In genomic region chr3:12098400-12098799, GRCh38 we compare ENCODE assay signal across 19 cellular contexts.
DNase-seq lines count a peak whose midpoint lies in the region; FAIRE-seq and TF ChIP-seq lines count a peak whose summit lies in the region.
"Had no signal": no experiment of that assay in that cellular context is flagged by ENCODE, and none has a peak within 500 bp of the region (broad histone marks: within the 10 kb centered on the region; RNA-seq: fewer than 3 reads in every experiment).

No MANE protein-coding gene starts in this region.

- no peak for DNase-seq in HFFc6
- DNase-seq in chondrocyte (ENCODE audit: low spot score), result no peak
- DNase-seq in glutamatergic neuron, result no peak
- DNase-seq in progenitor cell of endocrine pancreas (ENCODE audit: low spot score, unreplicated experiment), result no peak
- no peak for DNase-seq in NCI-H510A (lab: John Stamatoyannopoulos, UW)
- DNase-seq in dorsolateral prefrontal cortex, result no peak
- no peak for DNase-seq in frontal cortex (ENCODE audit: low spot score in 2 of 2)
- DNase-seq: AML-193; CD4-positive, alpha-beta T cell; DMS53; DND-41; EL; GOT3; H7 had no signal

- no peak overlapping the region for H3K27ac ChIP-seq in dorsolateral prefrontal cortex
- H3K27ac ChIP-seq: 22Rv1, A549, C4-2B had no signal

- no peak for FAIRE-seq in frontal cortex (lab: Jason Lieb, UNC)
- FAIRE-seq: GM12878, HepG2 had no signal

- no peaks in the 10 kb centered on the region for H3K27me3 ChIP-seq in dorsolateral prefrontal cortex

- H3K4me3 ChIP-seq in dorsolateral prefrontal cortex, result no peak overlapping the region
- H3K4me3 ChIP-seq: A549, GM12878 had no signal

- H3K9me3 Mint-ChIP-seq in HFFc6, result peaks cover 11% of the 10 kb centered on the region; the same call in 1 of the 2 replicates
- peaks cover 16% of the 10 kb centered on the region for H3K9me3 Mint-ChIP-seq in chondrocyte (ENCODE audit: low read depth)
- no peaks in the 10 kb centered on the region for H3K9me3 Mint-ChIP-seq in glutamatergic neuron (ENCODE audit: unreplicated experiment)
- H3K9me3 Mint-ChIP-seq in progenitor cell of endocrine pancreas (ENCODE audit: low read depth), result peaks cover 15% of the 10 kb centered on the region

- TF ChIP-seq CTCF in HFFc6 (IDR thresholded peaks at IDR 0.05), result peak; percentile 48
- TF ChIP-seq CTCF in chondrocyte (IDR thresholded peaks at IDR 0.05), result peak; percentile 22
- peak; percentile 41 for TF ChIP-seq CTCF in glutamatergic neuron (IDR thresholded peaks at IDR 0.05; ENCODE audit: partially characterized antibody, unreplicated experiment)
- peak; percentile 29 for TF ChIP-seq CTCF in progenitor cell of endocrine pancreas (IDR thresholded peaks at IDR 0.05; ENCODE audit: unreplicated experiment)
- peak in 5 of 56 donors; percentile 7 to 30 (median 19) for TF ChIP-seq CTCF in dorsolateral prefrontal cortex (IDR thresholded peaks at IDR 0.05 in 54 of 56, conservative IDR thresholded peaks at IDR 0.05 in 2 of 56; ENCODE audit: low read depth in 1 of 56, partially characterized antibody in 56 of 56)

- H3K27ac Mint-ChIP-seq in HFFc6 (no peak overlapping the region), chondrocyte (ENCODE audit: unreplicated experiment) (no peak overlapping the region), glutamatergic neuron (ENCODE audit: unreplicated experiment) (no peak overlapping the region), progenitor cell of endocrine pancreas (no peak overlapping the region)
- H3K27ac Mint-ChIP-seq: CD4-positive, alpha-beta T cell had no signal

- H3K36me3 Mint-ChIP-seq in HFFc6 (ENCODE audit: low read depth) (no peaks in the 10 kb centered on the region), chondrocyte (ENCODE audit: low read depth) (no peaks in the 10 kb centered on the region), glutamatergic neuron (ENCODE audit: unreplicated experiment) (no peaks in the 10 kb centered on the region), progenitor cell of endocrine pancreas (ENCODE audit: insufficient read depth) (no peaks in the 10 kb centered on the region)

- no peaks in the 10 kb centered on the region for H3K4me1 Mint-ChIP-seq in HFFc6 (ENCODE audit: low read depth)
- H3K4me1 Mint-ChIP-seq in chondrocyte (ENCODE audit: low read depth), result no peaks in the 10 kb centered on the region
- no peaks in the 10 kb centered on the region for H3K4me1 Mint-ChIP-seq in glutamatergic neuron (ENCODE audit: low read depth, unreplicated experiment)
- no peaks in the 10 kb centered on the region for H3K4me1 Mint-ChIP-seq in progenitor cell of endocrine pancreas (ENCODE audit: low read depth)

- no peak overlapping the region for H3K4me3 Mint-ChIP-seq in HFFc6
- no peak overlapping the region for H3K4me3 Mint-ChIP-seq in chondrocyte (ENCODE audit: unreplicated experiment)
- no peak overlapping the region for H3K4me3 Mint-ChIP-seq in glutamatergic neuron (ENCODE audit: unreplicated experiment)
- H3K4me3 Mint-ChIP-seq in progenitor cell of endocrine pancreas (ENCODE audit: low read depth), result no peak overlapping the region
- H3K4me3 Mint-ChIP-seq: CD4-positive, alpha-beta T cell had no signal

- intact Hi-C loops in dorsolateral prefrontal cortex (cut with DNase I), result no loop called here

- H3K27me3 Mint-ChIP-seq in HFFc6 (ENCODE audit: insufficient read depth) (peaks cover 2% of the 10 kb centered on the region; the same call in 1 of the 2 replicates), chondrocyte (ENCODE audit: low read depth) (peaks cover 24% of the 10 kb centered on the region), glutamatergic neuron (ENCODE audit: unreplicated experiment) (no peaks in the 10 kb centered on the region), progenitor cell of endocrine pancreas (no peaks in the 10 kb centered on the region)
